ENCODE assay signal across 24 cellular contexts in the genomic region with DNA sequence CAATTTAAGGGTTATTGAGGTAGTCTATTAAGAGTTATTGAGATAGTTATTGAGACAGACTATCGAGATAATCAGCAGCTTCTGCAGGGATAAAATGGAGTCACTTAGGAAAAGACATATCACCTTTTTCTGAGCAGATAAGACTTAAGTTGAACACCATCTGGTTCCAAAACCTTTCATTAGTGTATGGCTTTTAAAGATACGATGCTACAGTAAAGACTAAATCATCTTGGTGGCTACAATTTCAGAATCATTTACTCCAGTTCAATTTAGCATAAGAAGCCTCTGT.
"Had no signal": no experiment of that assay in that cellular context is flagged by ENCODE, and none has a peak within 500 bp of the region (broad histone marks: within the 10 kb centered on the region; RNA-seq: fewer than 3 reads in every experiment).

No MANE protein-coding gene starts in this region.

- H3K4me1 ChIP-seq: colonic mucosa, gastrocnemius medialis, lower lobe of right lung had no signal

- H3K9me3 ChIP-seq: colonic mucosa, esophagus squamous epithelium, gastrocnemius medialis, heart right ventricle, left lung, lower lobe of right lung, mucosa of descending colon had no signal

- H3K36me3 ChIP-seq: colonic mucosa, esophagus squamous epithelium, gastrocnemius medialis, heart right ventricle, left lung, lower lobe of right lung had no signal

- H3K27me3 ChIP-seq: colonic mucosa, esophagus squamous epithelium, gastrocnemius medialis, heart right ventricle, left lung had no signal

- H3K27ac ChIP-seq: colonic mucosa, epithelial cell of prostate, esophagus squamous epithelium, gastrocnemius medialis, heart right ventricle, left lung, lower lobe of right lung had no signal

- FAIRE-seq: endometrium, islet of Langerhans, keratinocyte had no signal

- H3K4me3 ChIP-seq: colonic mucosa, esophagus squamous epithelium, gastrocnemius medialis, heart right ventricle, left lung, lower lobe of right lung, mucosa of descending colon had no signal

- DNase-seq: colonic mucosa; cortex of kidney; effector CD8-positive, alpha-beta T cell; effector memory CD8-positive, alpha-beta T cell; endodermal cell; esophagus squamous epithelium; foreskin fibroblast; foreskin melanocyte; gastrocnemius medialis; glutamatergic neuron; head of caudate nucleus; heart right ventricle; hippocampal formation; left cardiac atrium; left lung; left ventricle myocardium superior; lower lobe of right lung; mesenchymal stem cell; mucosa of descending colon; naive B cell had no signal
